Comparison of ENCODE assay signal across 14 cellular contexts in the genomic region with DNA sequence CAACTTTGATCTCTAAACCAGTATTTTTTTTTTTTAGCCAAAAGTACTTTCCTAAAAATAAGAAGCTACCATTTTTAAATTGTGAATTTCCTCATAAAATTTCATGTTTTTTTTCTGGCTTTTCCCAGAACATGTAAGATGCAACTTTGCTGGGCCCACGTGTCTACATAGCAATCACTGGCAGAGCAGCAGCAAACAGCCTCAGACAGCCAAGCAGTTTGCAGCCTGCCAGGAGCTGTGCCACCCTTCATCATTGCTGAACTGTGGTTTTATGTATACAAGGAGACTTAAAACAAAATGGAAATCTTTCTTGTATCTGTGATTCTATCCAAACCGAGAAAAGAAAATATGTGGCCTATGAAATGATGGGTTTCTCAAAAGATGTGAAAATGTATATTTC.
"Had no signal": no experiment of that assay in that cellular context is flagged by ENCODE, and none has a peak within 500 bp of the region (broad histone marks: within the 10 kb centered on the region; RNA-seq: fewer than 3 reads in every experiment).

No MANE protein-coding gene starts in this region.

- H3K4me3 ChIP-seq: left lung, testis had no signal

- DNase-seq: activated CD4-positive, alpha-beta T cell treated with anti-CD3 and anti-CD28 coated beads, Interleukin-2, amount 50 U/mL, for 48 hours; activated CD4-positive, CD25-positive, alpha-beta regulatory T cell treated with anti-CD3 and anti-CD28 coated beads, Interleukin-2, amount 50 U/mL, for 72 hours; activated CD8-positive, alpha-beta memory T cell treated with anti-CD3 and anti-CD28 coated beads, Interleukin-2, amount 10 ng/mL, durations not matched to agents 7 days and 5 days; activated effector memory CD4-positive, alpha-beta T cell treated with anti-CD3 and anti-CD28 coated beads, Interleukin-2, amount 50 U/mL, for 16 hours; activated T-cell treated with anti-CD3 and anti-CD28 coated beads, Interleukin-2, amount 50 U/mL, for 4 hours; foreskin melanocyte; islet precursor cell; left lung; occipital lobe; stimulated activated CD4-positive, alpha-beta T cell treated with anti-CD3 and anti-CD28 coated beads, Interleukin-4, amount 100 ng/mL, for 4 hours; stimulated activated naive CD8-positive, alpha-beta T cell treated with anti-CD3 and anti-CD28 coated beads, Interleukin-15, amount 100 ng/mL, for 72 hours; T-helper 9 cell; testis had no signal

- H3K27ac ChIP-seq: brain microvascular endothelial cell, left lung, testis had no signal

- ATAC-seq: activated CD8-positive, alpha-beta memory T cell treated with anti-CD3 and anti-CD28 coated beads, Interleukin-2, amount 10 ng/mL, durations not matched to agents 7 days and 5 days had no signal

- H3K4me1 ChIP-seq: left lung, testis had no signal

- H3K36me3 ChIP-seq: brain microvascular endothelial cell, left lung had no signal

- H3K9me3 ChIP-seq: testis had no signal

- H3K27me3 ChIP-seq: brain microvascular endothelial cell, left lung, testis had no signal
